In the genomic region with DNA sequence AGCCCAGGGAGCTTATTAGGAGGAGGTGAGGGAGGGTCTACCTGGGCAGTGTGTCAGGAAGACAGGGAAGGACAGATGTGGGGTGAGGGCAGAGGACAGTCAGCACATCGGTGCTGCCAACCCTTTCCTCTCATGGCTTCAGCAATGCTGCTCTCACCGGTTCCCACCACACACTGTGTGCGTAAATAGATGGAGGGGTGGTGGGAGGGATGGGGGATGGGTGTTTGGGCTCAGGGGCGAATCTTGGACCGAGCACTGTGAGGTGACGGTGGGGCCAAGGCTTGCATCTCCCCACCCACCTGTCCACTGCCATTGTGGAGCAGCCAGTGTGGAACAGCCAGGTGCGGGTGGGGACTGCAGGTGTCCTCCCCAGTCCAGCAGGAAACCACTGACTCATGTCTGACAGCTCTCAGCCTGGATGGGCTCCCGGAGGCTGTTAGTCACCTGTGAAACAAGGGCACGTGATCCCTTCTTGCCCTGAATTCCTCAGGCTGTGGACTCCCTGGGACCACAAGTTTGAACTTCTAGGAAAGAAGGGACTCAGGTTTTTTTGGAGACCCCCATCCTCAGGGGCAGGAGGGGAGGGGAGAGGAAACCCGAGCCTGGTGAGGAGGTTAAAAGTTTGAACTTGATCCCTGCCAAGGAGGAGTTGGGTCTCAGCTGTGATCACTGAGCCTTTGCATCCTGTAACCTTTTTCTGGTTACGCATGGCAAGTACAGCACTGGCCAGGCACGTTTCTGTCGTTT, we compare ENCODE assay signal across 10 cellular contexts. TPM values are rescaled to one million over a fixed set of nuclear protein-coding genes. Genes with fewer than 3 reads are reported as not detected.
DNase-seq lines count a peak whose midpoint lies in the region; ATAC-seq and TF ChIP-seq lines count a peak whose summit lies in the region.
"Had no signal": no experiment of that assay in that cellular context is flagged by ENCODE, and none has a peak within 500 bp of the region (broad histone marks: within the 10 kb centered on the region; RNA-seq: fewer than 3 reads in every experiment).

No MANE protein-coding gene starts in this region.

- 55 to 64% methylated on average over 8 to 13 of the region's 13 CpGs for WGBS in upper lobe of left lung, 2 donors

- no peak overlapping the region for H3K27ac Mint-ChIP-seq in activated CD8-positive, alpha-beta T cell treated with anti-CD3 and anti-CD28 coated beads for 36 hours
- H3K27ac Mint-ChIP-seq in activated CD8-positive, alpha-beta T cell treated with anti-CD3 and anti-CD28 coated beads, Interleukin-2, amount 10 ng/mL, durations not matched to agents 7 days and 5 days = no peak overlapping the region

- peaks cover 5 to 21% (median 10%) of the 10 kb centered on the region in 4 donors for H3K4me1 ChIP-seq in upper lobe of left lung

- no peaks in the 10 kb centered on the region for H3K9me3 Mint-ChIP-seq in activated CD8-positive, alpha-beta T cell treated with anti-CD3 and anti-CD28 coated beads for 36 hours
- H3K9me3 Mint-ChIP-seq in activated CD8-positive, alpha-beta T cell treated with anti-CD3 and anti-CD28 coated beads, Interleukin-2, amount 10 ng/mL, durations not matched to agents 7 days and 5 days (ENCODE audit: insufficient read depth) = no peaks in the 10 kb centered on the region

- H3K27ac ChIP-seq in upper lobe of left lung = no peak overlapping the region
- H3K27ac ChIP-seq: neutrophil had no signal

- H3K27me3 Mint-ChIP-seq in activated CD8-positive, alpha-beta T cell treated with anti-CD3 and anti-CD28 coated beads for 36 hours = no peaks in the 10 kb centered on the region
- peaks cover 8% of the 10 kb centered on the region for H3K27me3 Mint-ChIP-seq in activated CD8-positive, alpha-beta T cell treated with anti-CD3 and anti-CD28 coated beads, Interleukin-2, amount 10 ng/mL, durations not matched to agents 7 days and 5 days (ENCODE audit: low read depth)

- no peak for TF ChIP-seq EP300 in upper lobe of left lung (IDR thresholded peaks at IDR 0.05)

- POLR2A ChIA-PET in activated CD8-positive, alpha-beta T cell treated with anti-CD3 and anti-CD28 coated beads for 36 hours (lab: Charles Lee) = no interaction called here
- POLR2A ChIA-PET in activated CD8-positive, alpha-beta T cell treated with anti-CD3 and anti-CD28 coated beads, Interleukin-2, amount 10 ng/mL, durations not matched to agents 7 days and 5 days (lab: Charles Lee) = no interaction called here

- H3K4me3 Mint-ChIP-seq in activated CD8-positive, alpha-beta T cell treated with anti-CD3 and anti-CD28 coated beads for 36 hours = no peak overlapping the region
- no peak overlapping the region for H3K4me3 Mint-ChIP-seq in activated CD8-positive, alpha-beta T cell treated with anti-CD3 and anti-CD28 coated beads, Interleukin-2, amount 10 ng/mL, durations not matched to agents 7 days and 5 days
- H3K4me3 Mint-ChIP-seq: CD14-positive monocyte had no signal

- CTCF ChIA-PET in activated CD8-positive, alpha-beta T cell treated with anti-CD3 and anti-CD28 coated beads for 36 hours (lab: Charles Lee) = no interaction called here
- CTCF ChIA-PET in activated CD8-positive, alpha-beta T cell treated with anti-CD3 and anti-CD28 coated beads, Interleukin-2, amount 10 ng/mL, durations not matched to agents 7 days and 5 days (lab: Charles Lee) = interaction anchor here (0.8 kb wide), 1 partner anchor 19 kb away, joined by 3 read pairs; no protein-coding TSS in a partner anchor

- no peaks in the 10 kb centered on the region for H3K9me3 ChIP-seq in upper lobe of left lung
- H3K9me3 ChIP-seq: neutrophil had no signal

- ATAC-seq in activated CD8-positive, alpha-beta T cell treated with anti-CD3 and anti-CD28 coated beads for 36 hours = peak; percentile 24
- no peak for ATAC-seq in activated CD8-positive, alpha-beta T cell treated with anti-CD3 and anti-CD28 coated beads, Interleukin-2, amount 10 ng/mL, durations not matched to agents 7 days and 5 days
- peak; percentile 26 to 61 for ATAC-seq in upper lobe of left lung (ENCODE audit: low FRiP score in 2 of 2)

- no peaks in the 10 kb centered on the region for H3K36me3 Mint-ChIP-seq in activated CD8-positive, alpha-beta T cell treated with anti-CD3 and anti-CD28 coated beads for 36 hours (ENCODE audit: low read depth)
- no peaks in the 10 kb centered on the region for H3K36me3 Mint-ChIP-seq in activated CD8-positive, alpha-beta T cell treated with anti-CD3 and anti-CD28 coated beads, Interleukin-2, amount 10 ng/mL, durations not matched to agents 7 days and 5 days (ENCODE audit: low read depth)
- H3K36me3 Mint-ChIP-seq: CD14-positive monocyte had no signal

- DNase-seq in activated CD8-positive, alpha-beta T cell treated with anti-CD3 and anti-CD28 coated beads for 36 hours = no peak
- DNase-seq in activated CD8-positive, alpha-beta T cell treated with anti-CD3 and anti-CD28 coated beads, Interleukin-2, amount 10 ng/mL, durations not matched to agents 7 days and 5 days = no peak
- DNase-seq in NCI-H774 (lab: John Stamatoyannopoulos, UW) (peak; percentile 8), foreskin fibroblast (peak; percentile 21 to 46), upper lobe of left lung (peak in 1 of 2 donors; percentile 83), GM19240 (ENCODE audit: insufficient read length, low spot score) (no peak), GM13976 (ENCODE audit: low spot score) (no peak), NCI-H187 treated with DMSO at 0.1 percent for 48 hours (lab: John Stamatoyannopoulos, UW) (no peak)

- no peaks in the 10 kb centered on the region for H3K36me3 ChIP-seq in upper lobe of left lung
- H3K36me3 ChIP-seq: neutrophil had no signal

- H3K4me1 Mint-ChIP-seq in activated CD8-positive, alpha-beta T cell treated with anti-CD3 and anti-CD28 coated beads for 36 hours (ENCODE audit: low read depth) = no peaks in the 10 kb centered on the region
- no peaks in the 10 kb centered on the region for H3K4me1 Mint-ChIP-seq in activated CD8-positive, alpha-beta T cell treated with anti-CD3 and anti-CD28 coated beads, Interleukin-2, amount 10 ng/mL, durations not matched to agents 7 days and 5 days (ENCODE audit: low read depth)

- H3K4me3 ChIP-seq in foreskin fibroblast (ENCODE audit: low read depth in 1 of 2, low read length in 2 of 2) (no peak overlapping the region), upper lobe of left lung (no peak overlapping the region)

- intact Hi-C loops in activated CD8-positive, alpha-beta T cell treated with anti-CD3 and anti-CD28 coated beads for 36 hours (cut with micrococcal nuclease) = no loop called here

- no peaks in the 10 kb centered on the region for H3K27me3 ChIP-seq in upper lobe of left lung
- H3K27me3 ChIP-seq: neutrophil had no signal

- in situ Hi-C loops in GM13976 (cut with MboI; ENCODE audit: low sequenced_read_pairs, unreplicated experiment) = no loop called here

- no peak for TF ChIP-seq CTCF in activated CD8-positive, alpha-beta T cell treated with anti-CD3 and anti-CD28 coated beads for 36 hours (IDR thresholded peaks at IDR 0.05)
- TF ChIP-seq CTCF in foreskin fibroblast (IDR thresholded peaks at IDR 0.05; ENCODE audit: low read depth, low read length) = no peak
- no peak for TF ChIP-seq CTCF in upper lobe of left lung (IDR thresholded peaks at IDR 0.05)
- TF ChIP-seq CTCF in GM13976 (IDR thresholded peaks at IDR 0.05; ENCODE audit: borderline replicate concordance, control extremely low read depth, extremely low read depth, insufficient read depth, missing control alignments) = no peak

- TF ChIP-seq POLR2A in upper lobe of left lung (IDR thresholded peaks at IDR 0.05) = no peak

RNA-seq across cellular contexts. Expression of a gene that starts 42.7 kb away (rescaled TPM):
- under 1 TPM; 0.16 to 0.63 TPM for total RNA-seq in activated CD8-positive, alpha-beta T cell treated with anti-CD3 and anti-CD28 coated beads for 36 hours
- total RNA-seq in activated CD8-positive, alpha-beta T cell treated with anti-CD3 and anti-CD28 coated beads, Interleukin-2, amount 10 ng/mL, durations not matched to agents 7 days and 5 days = 10 to 100 TPM; 11.1 to 12.0 TPM
- total RNA-seq in upper lobe of left lung = 10 to 100 TPM in 1 of 6 donors, 1 to 10 TPM in 5; 1.2 to 10.7 (median 3.2) TPM

RNA-seq across cellular contexts. Expression of a gene that starts 48.1 kb away (rescaled TPM):
- total RNA-seq in activated CD8-positive, alpha-beta T cell treated with anti-CD3 and anti-CD28 coated beads for 36 hours = 10 to 100 TPM; 27.6 to 32.6 TPM
- total RNA-seq in activated CD8-positive, alpha-beta T cell treated with anti-CD3 and anti-CD28 coated beads, Interleukin-2, amount 10 ng/mL, durations not matched to agents 7 days and 5 days = 10 to 100 TPM; 32.1 to 33.6 TPM
- 10 to 100 TPM; 14.3 to 33.5 (median 20.6) TPM for total RNA-seq in upper lobe of left lung

Comparison
In these comparisons a context has a peak if more than half of its experiments do, and no peak if none do; other contexts are left out.
1. DNase-seq: peak in NCI-H774 (single experiment) and foreskin fibroblast (2 of 2); none in activated CD8-positive, alpha-beta T cell treated with anti-CD3 and anti-CD28 coated beads for 36 hours (single experiment), activated CD8-positive, alpha-beta T cell treated with anti-CD3 and anti-CD28 coated beads, Interleukin-2, amount 10 ng/mL, durations not matched to agents 7 days and 5 days (single experiment), GM19240 (single experiment), GM13976 (single experiment) and NCI-H187 treated with DMSO at 0.1 percent for 48 hours (single experiment).